ENCODE assay signal across 21 cellular contexts in the genomic region with DNA sequence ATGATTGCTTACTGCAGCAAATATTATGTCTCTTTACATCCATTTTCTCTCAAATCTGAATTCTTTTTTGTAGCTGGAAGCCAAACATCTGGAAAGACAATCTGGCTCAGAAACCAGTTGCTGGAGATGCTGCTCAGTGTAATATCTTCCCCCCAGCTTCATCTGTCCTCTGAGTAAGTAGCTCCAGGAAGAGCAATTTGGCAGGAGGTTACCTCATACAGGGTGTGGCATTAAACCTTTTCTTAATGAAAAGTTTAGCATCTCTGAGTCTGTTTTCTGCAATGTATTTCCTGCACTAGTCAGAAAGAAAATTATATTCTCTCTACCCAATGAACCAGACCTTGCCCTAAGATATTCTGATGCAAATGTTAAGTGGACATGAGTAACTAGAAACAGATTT.
"Had no signal": no experiment of that assay in that cellular context is flagged by ENCODE, and none has a peak within 500 bp of the region (broad histone marks: within the 10 kb centered on the region; RNA-seq: fewer than 3 reads in every experiment).

No MANE protein-coding gene starts in this region.

- H3K27ac Mint-ChIP-seq: activated CD4-positive, alpha-beta T cell treated with anti-CD3 and anti-CD28 coated beads, Interleukin-2, amount 10 ng/mL, durations not matched to agents 24 days and 14 days; activated CD8-positive, alpha-beta memory T cell treated with anti-CD3 and anti-CD28 coated beads, Interleukin-2, amount 10 ng/mL, durations not matched to agents 7 days and 5 days; activated CD8-positive, alpha-beta T cell treated with anti-CD3 and anti-CD28 coated beads for 36 hours; activated naive CD4-positive, alpha-beta T cell treated with anti-CD3 and anti-CD28 coated beads, Interleukin-2, amount 50 U/mL, for 72 hours; natural killer cell; stimulated activated naive CD8-positive, alpha-beta T cell treated with anti-CD3 and anti-CD28 coated beads, Interleukin-15, Interleukin-2, amounts not matched to agents 100 ng/mL and 50 ng/mL, for 24 hours had no signal

- FAIRE-seq: astrocyte had no signal

- H3K27ac ChIP-seq: coronary artery, left lung, ovary, prostate gland, thyroid gland had no signal

- H3K4me1 ChIP-seq: prostate gland had no signal

- ATAC-seq: activated CD8-positive, alpha-beta memory T cell treated with anti-CD3 and anti-CD28 coated beads, Interleukin-2, amount 10 ng/mL, durations not matched to agents 7 days and 5 days; activated CD8-positive, alpha-beta T cell treated with anti-CD3 and anti-CD28 coated beads for 36 hours; activated naive CD4-positive, alpha-beta T cell treated with anti-CD3 and anti-CD28 coated beads, Interleukin-2, amount 50 U/mL, for 72 hours; left lung; natural killer cell had no signal

- H3K9me3 ChIP-seq: left lung, ovary, prostate gland, thyroid gland had no signal

- H3K27me3 ChIP-seq: left lung, ovary, thyroid gland had no signal

- H3K4me3 Mint-ChIP-seq: activated CD4-positive, alpha-beta T cell treated with anti-CD3 and anti-CD28 coated beads, Interleukin-2, amount 10 ng/mL, durations not matched to agents 24 days and 14 days; activated CD8-positive, alpha-beta memory T cell treated with anti-CD3 and anti-CD28 coated beads, Interleukin-2, amount 10 ng/mL, durations not matched to agents 7 days and 5 days; activated CD8-positive, alpha-beta T cell treated with anti-CD3 and anti-CD28 coated beads for 36 hours; natural killer cell; stimulated activated naive CD8-positive, alpha-beta T cell treated with anti-CD3 and anti-CD28 coated beads, Interleukin-15, Interleukin-2, amounts not matched to agents 100 ng/mL and 50 ng/mL, for 24 hours had no signal

- H3K27me3 Mint-ChIP-seq: activated CD8-positive, alpha-beta T cell treated with anti-CD3 and anti-CD28 coated beads for 36 hours; stimulated activated naive CD8-positive, alpha-beta T cell treated with anti-CD3 and anti-CD28 coated beads, Interleukin-15, Interleukin-2, amounts not matched to agents 100 ng/mL and 50 ng/mL, for 24 hours had no signal

- H3K36me3 ChIP-seq: ovary, prostate gland, thyroid gland had no signal

- DNase-seq: activated CD4-positive, alpha-beta T cell treated with anti-CD3 and anti-CD28 coated beads, Interleukin-2, amount 10 ng/mL, durations not matched to agents 24 days and 14 days; activated CD4-positive, CD25-positive, alpha-beta regulatory T cell; activated CD8-positive, alpha-beta memory T cell treated with anti-CD3 and anti-CD28 coated beads, Interleukin-2, amount 10 ng/mL, durations not matched to agents 7 days and 5 days; activated CD8-positive, alpha-beta T cell treated with anti-CD3 and anti-CD28 coated beads for 36 hours; activated gamma-delta T cell; activated T-cell treated with anti-CD3 and anti-CD28 coated beads for 4 hours; cerebellar nuclear complex; foreskin melanocyte; left lung; mammary epithelial cell; midbrain; natural killer cell; ovary; stimulated activated CD4-positive, alpha-beta T cell treated with anti-CD3 and anti-CD28 coated beads, Interleukin-4, amount 100 ng/mL, for 4 hours; substantia nigra; thyroid gland had no signal

- H3K36me3 Mint-ChIP-seq: activated CD8-positive, alpha-beta memory T cell treated with anti-CD3 and anti-CD28 coated beads, Interleukin-2, amount 10 ng/mL, durations not matched to agents 7 days and 5 days; activated naive CD4-positive, alpha-beta T cell treated with anti-CD3 and anti-CD28 coated beads, Interleukin-2, amount 50 U/mL, for 72 hours; natural killer cell had no signal

- H3K9me3 Mint-ChIP-seq: activated CD4-positive, alpha-beta T cell treated with anti-CD3 and anti-CD28 coated beads, Interleukin-2, amount 10 ng/mL, durations not matched to agents 24 days and 14 days; activated CD8-positive, alpha-beta T cell treated with anti-CD3 and anti-CD28 coated beads for 36 hours; natural killer cell; stimulated activated naive CD8-positive, alpha-beta T cell treated with anti-CD3 and anti-CD28 coated beads, Interleukin-15, Interleukin-2, amounts not matched to agents 100 ng/mL and 50 ng/mL, for 24 hours had no signal

- H3K4me3 ChIP-seq: coronary artery, left lung, ovary, prostate gland, thyroid gland had no signal
